1 cellular context compared by ENCODE assay signal in the genomic region with DNA sequence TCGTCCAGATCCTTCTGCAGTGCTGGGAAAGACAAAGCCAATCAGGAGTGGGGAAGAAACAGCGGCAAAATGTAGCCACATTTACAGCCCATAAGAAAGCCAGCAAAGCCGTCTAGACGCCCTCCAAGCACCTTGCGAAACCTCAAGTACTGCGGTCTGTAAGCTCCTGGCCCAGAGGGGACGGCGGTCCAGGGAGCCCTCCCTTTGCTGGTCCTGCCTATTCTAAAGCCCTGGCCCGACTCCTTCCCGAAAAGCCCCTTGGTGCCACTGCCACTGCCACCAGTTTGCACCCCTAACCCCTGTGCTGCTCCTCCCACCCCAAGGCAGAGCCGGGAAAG.
TF ChIP-seq lines count a peak whose summit lies in the region.

No MANE protein-coding gene starts in this region.

TF ChIP-seq in SK-N-SH treated with all-trans-retinoic acid at 6 μM for 48 hours, 23 proteins besides CTCF, POLR2A, EP300 and RAD21 (continued from another document):
- TF ChIP-seq CSRNP3 (CRISPR knock-in tag; IDR thresholded peaks at IDR 0.05), result no peak
- TF ChIP-seq PPARA (CRISPR knock-in tag; IDR thresholded peaks at IDR 0.05; ENCODE audit: borderline replicate concordance), result no peak
- no peak for TF ChIP-seq BACH2 (CRISPR knock-in tag; IDR thresholded peaks at IDR 0.05; ENCODE audit: borderline replicate concordance)
- no peak for TF ChIP-seq ZNF8 (CRISPR knock-in tag; IDR thresholded peaks at IDR 0.05)
- TF ChIP-seq CSDC2 (CRISPR knock-in tag; IDR thresholded peaks at IDR 0.05), result no peak
- no peak for TF ChIP-seq TCF4 (CRISPR knock-in tag; IDR thresholded peaks at IDR 0.05; ENCODE audit: borderline replicate concordance)
- no peak for TF ChIP-seq POU6F1 (CRISPR knock-in tag; IDR thresholded peaks at IDR 0.05; ENCODE audit: borderline replicate concordance, low read depth)
- TF ChIP-seq ZC3H10 (CRISPR knock-in tag; IDR thresholded peaks at IDR 0.05), result no peak
- no peak for TF ChIP-seq RARB (CRISPR knock-in tag; IDR thresholded peaks at IDR 0.05)
- no peak for TF ChIP-seq ESRRG (CRISPR knock-in tag; IDR thresholded peaks at IDR 0.05)
- no peak for TF ChIP-seq ZNF565 (CRISPR knock-in tag; conservative IDR thresholded peaks at IDR 0.05; ENCODE audit: low read depth)
